19 cellular contexts compared by ENCODE assay signal in the genomic region with DNA sequence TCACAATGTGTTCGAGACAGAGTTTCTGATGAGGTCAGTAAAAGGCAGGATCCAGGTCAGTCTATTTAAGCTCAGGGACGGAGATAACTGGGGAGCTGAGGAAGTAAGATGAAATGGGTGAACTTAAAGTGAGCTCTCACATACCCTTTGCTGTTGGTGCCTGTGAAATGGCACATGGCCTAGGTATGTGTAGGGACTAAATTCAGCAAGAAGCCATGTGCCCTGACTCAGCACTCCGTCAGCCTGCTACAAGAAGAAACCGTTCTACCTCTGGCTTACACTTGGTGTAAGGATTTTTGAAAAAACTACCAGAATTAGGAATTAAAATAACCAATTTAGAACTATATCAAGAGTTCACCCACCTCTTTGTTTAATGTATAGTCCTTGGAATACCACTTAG. TPM values are rescaled to one million over a fixed set of nuclear protein-coding genes. Genes with fewer than 3 reads are reported as not detected.
A peak's percentile ranks its signal among the peaks of the same experiment; 100 is the strongest.
DNase-seq lines count a peak whose midpoint lies in the region; ATAC-seq, FAIRE-seq and TF ChIP-seq lines count a peak whose summit lies in the region.
"Had no signal": no experiment of that assay in that cellular context is flagged by ENCODE, and none has a peak within 500 bp of the region (broad histone marks: within the 10 kb centered on the region; RNA-seq: fewer than 3 reads in every experiment).

No MANE protein-coding gene starts in this region.

- TF ChIP-seq CTCF in H9 (conservative IDR thresholded peaks at IDR 0.05) (no peak), K562 (IDR thresholded peaks at IDR 0.05 in 2 of 3, conservative IDR thresholded peaks at IDR 0.05 in 1 of 3; ENCODE audit: insufficient read depth in 2 of 3, low read depth in 1 of 3, low read length in 3 of 3) (no peak), neural crest cell (conservative IDR thresholded peaks at IDR 0.05) (no peak)

- in situ Hi-C loops in K562 (cut with MboI): no loop called here

- no peaks in the 10 kb centered on the region for H3K79me1 ChIP-seq in H9 (ENCODE audit: insufficient read depth, low read depth, low read length, poor library complexity, severe bottlenecking)

- H3K27ac Mint-ChIP-seq in H9: no peak overlapping the region
- H3K27ac Mint-ChIP-seq in neural crest cell (ENCODE audit: unreplicated experiment): peak overlapping the region; percentile 10
- H3K27ac Mint-ChIP-seq: CD4-positive, alpha-beta memory T cell; IgD-negative memory B cell had no signal

- no peak overlapping the region for H3K9ac ChIP-seq in H9 (ENCODE audit: extremely low read depth, insufficient read length, low read length)
- no peak overlapping the region for H3K9ac ChIP-seq in K562 (ENCODE audit: insufficient read depth in 1 of 2, low read depth in 2 of 2, low read length in 2 of 2)

- H3K9me3 ChIP-seq in H9 (ENCODE audit: control insufficient read depth, low read depth, low read length) (no peaks in the 10 kb centered on the region), K562 (replicated peaks; ENCODE audit: control insufficient read depth, insufficient read depth, low read depth, low read length) (no peaks in the 10 kb centered on the region)
- H3K9me3 ChIP-seq: A549, BE2C had no signal

- no peak overlapping the region for H3K14ac ChIP-seq in H9 (ENCODE audit: insufficient read depth, low read length)

- H3K23me2 ChIP-seq in H9 (ENCODE audit: insufficient read length, low read depth, low read length, poor library complexity, severe bottlenecking): no peaks in the 10 kb centered on the region

- H3K9me3 Mint-ChIP-seq in H9: peaks cover 19 to 21% of the 10 kb centered on the region in 2 experiments
- H3K9me3 Mint-ChIP-seq in neural crest cell: peaks cover 10% of the 10 kb centered on the region

- H3K36me3 ChIP-seq in K562 (ENCODE audit: control insufficient read depth, insufficient read depth, low read length): no peaks in the 10 kb centered on the region
- H3K36me3 ChIP-seq: BE2C had no signal

- no peak overlapping the region for H4K5ac ChIP-seq in H9 (ENCODE audit: insufficient read length, low read depth, low read length)

- TF ChIP-seq RAD21 in K562 (CRISPR knock-in tag; conservative IDR thresholded peaks at IDR 0.05 in 1 of 2, IDR thresholded peaks at IDR 0.05 in 1 of 2): no peak

- H2BK120ac ChIP-seq in H9 (ENCODE audit: low read depth, low read length, poor library complexity, severe bottlenecking): no peak overlapping the region

- TF ChIP-seq EP300 in K562 (IDR thresholded peaks at IDR 0.05; ENCODE audit: low read length): no peak

- no TSS peak for BruUV-seq in K562 (replicated peaks; lab: Mats Ljungman, UMichigan)

- no peak overlapping the region for H3K4me3 ChIP-seq in K562
- H3K4me3 ChIP-seq: A549 had no signal

- no peak overlapping the region for H2AK5ac ChIP-seq in H9 (ENCODE audit: insufficient read length, low read length)

- H4K91ac ChIP-seq in H9 (ENCODE audit: insufficient read length, low read depth, low read length): no peak overlapping the region

- H3K27me3 ChIP-seq in H9 (ENCODE audit: insufficient read depth, low read length): no peaks in the 10 kb centered on the region
- no peaks in the 10 kb centered on the region for H3K27me3 ChIP-seq in K562 (ENCODE audit: control insufficient read depth in 2 of 2, insufficient read depth in 2 of 2, low read length in 2 of 2)
- H3K27me3 ChIP-seq: BE2C had no signal

- H3K4ac ChIP-seq in H9 (ENCODE audit: low read depth, low read length): no peak overlapping the region

- peaks cover 3 to 7% of the 10 kb centered on the region in 2 experiments; a peak in 2 of 4 replicates for H3K4me1 Mint-ChIP-seq in H9
- H3K4me1 Mint-ChIP-seq in neural crest cell: no peaks in the 10 kb centered on the region
- H3K4me1 Mint-ChIP-seq: CD4-positive, alpha-beta memory T cell; IgD-negative memory B cell had no signal

- H3K4me3 Mint-ChIP-seq in H9 (no peak overlapping the region), neural crest cell (no peak overlapping the region)
- H3K4me3 Mint-ChIP-seq: CD4-positive, alpha-beta memory T cell; IgD-negative memory B cell had no signal

- CTCF ChIA-PET in K562 (lab: Yijun Ruan, JAX; ENCODE audit: low intra/inter-chr PET ratio): no interaction called here

- H2BK20ac ChIP-seq in H9 (ENCODE audit: low read depth, low read length, poor library complexity, severe bottlenecking): no peak overlapping the region

- H3T11ph ChIP-seq in H9 (ENCODE audit: low read length): no peak overlapping the region

- no peak overlapping the region for H2BK12ac ChIP-seq in H9 (ENCODE audit: insufficient read length, low read depth, low read length)

- no peak overlapping the region for H3K18ac ChIP-seq in H9 (ENCODE audit: insufficient read length, low read depth, low read length)

- DNase-seq in H9 (no peak), K562 (ENCODE audit: extremely low read depth in 1 of 4, low spot score in 3 of 4) (no peak), neural crest cell (ENCODE audit: low read depth, low spot score) (no peak)
- DNase-seq: BE2C; CD4-positive, alpha-beta memory T cell; DMS79 had no signal

- no peak overlapping the region for H3K27ac ChIP-seq in H9 (ENCODE audit: insufficient read length, low read depth, low read length)
- H3K27ac ChIP-seq in K562 (ENCODE audit: extremely low read depth, low read depth, low read length): no peak overlapping the region
- H3K27ac ChIP-seq: A549, C4-2B had no signal

- H3K56ac ChIP-seq in H9 (ENCODE audit: insufficient read length, low read depth, low read length): no peak overlapping the region

- no peak overlapping the region for H3K23ac ChIP-seq in H9 (ENCODE audit: insufficient read length, low read depth, low read length)

- no peak overlapping the region for H2BK15ac ChIP-seq in H9 (ENCODE audit: low read depth, low read length)

- ATAC-seq in K562 (no peak), GM18861 (IDR thresholded peaks at IDR 0.05; ENCODE audit: unreplicated experiment) (no peak), HG03354 (IDR thresholded peaks at IDR 0.05; ENCODE audit: poor library complexity, severe bottlenecking, unreplicated experiment) (no peak), HG02763 (IDR thresholded peaks at IDR 0.05; ENCODE audit: unreplicated experiment) (no peak), HG03439 (IDR thresholded peaks at IDR 0.05; ENCODE audit: unreplicated experiment) (no peak)
- ATAC-seq: A549, HCT116 had no signal

- POLR2A ChIA-PET in K562 (lab: Yijun Ruan, JAX): no interaction called here

- intact Hi-C loops in K562 (cut with micrococcal nuclease): no loop called here

- no peak overlapping the region for H2BK5ac ChIP-seq in H9 (ENCODE audit: insufficient read length, low read length)

- H4K20me1 ChIP-seq in H9 (ENCODE audit: control insufficient read depth, insufficient read depth, insufficient read length): no peaks in the 10 kb centered on the region
- no peaks in the 10 kb centered on the region for H4K20me1 ChIP-seq in K562 (replicated peaks; ENCODE audit: control insufficient read depth, insufficient read depth, low read length)

- no peak for FAIRE-seq in K562 (lab: Jason Lieb, UNC)
- FAIRE-seq: A549, G401.6, GM12891, GM19239 had no signal

- no peaks in the 10 kb centered on the region for H3K9me1 ChIP-seq in K562 (ENCODE audit: control insufficient read depth, insufficient read depth, low read length)

- no CpG with 5 or more reads among the region's 4 CpGs for WGBS in H9 (ENCODE audit: extremely low coverage, insufficient read length, low lambda C conversion rate)
- WGBS in K562 (ENCODE audit: insufficient coverage, low coverage, missing lambda C conversion rate): 10% methylated on average over 4 of the region's 4 CpGs

- H3K79me2 ChIP-seq in H9 (ENCODE audit: insufficient read depth, low read length): no peaks in the 10 kb centered on the region
- no peaks in the 10 kb centered on the region for H3K79me2 ChIP-seq in K562 (ENCODE audit: control insufficient read depth, insufficient read depth, low read length)

- TF ChIP-seq POLR2A in K562 (conservative IDR thresholded peaks at IDR 0.05): no peak

- H3K4me2 ChIP-seq in H9 (ENCODE audit: insufficient read depth, insufficient read length, low read length) (no peak overlapping the region), K562 (ENCODE audit: insufficient read depth, low read length) (no peak overlapping the region)
- H3K4me2 ChIP-seq: A549 had no signal

- peaks cover 8 to 23% (median 22%) of the 10 kb centered on the region in 3 experiments for H3K36me3 Mint-ChIP-seq in H9 (ENCODE audit: insufficient read depth in 1 of 3, low read depth in 3 of 3)
- H3K36me3 Mint-ChIP-seq in neural crest cell (ENCODE audit: low read depth): peaks cover 8% of the 10 kb centered on the region
- H3K36me3 Mint-ChIP-seq: CD4-positive, alpha-beta memory T cell; IgD-negative memory B cell had no signal

- H2AFZ ChIP-seq in H9 (ENCODE audit: low read length) (peak overlapping the region; percentile 57), K562 (ENCODE audit: low read depth, low read length) (0 out of 2 replicates have a peak overlapping the region, but pooled peaks have one; percentile 6)

- H3K4me1 ChIP-seq in H9 (ENCODE audit: insufficient read depth, low read length): no peaks in the 10 kb centered on the region; the same call in 1 of the 2 replicates
- no peaks in the 10 kb centered on the region for H3K4me1 ChIP-seq in K562 (replicated peaks in 1 of 2; ENCODE audit: control insufficient read depth in 2 of 2, insufficient read depth in 2 of 2, low read length in 2 of 2)
- H3K4me1 ChIP-seq: A549, BE2C had no signal

- no peak overlapping the region for H4K8ac ChIP-seq in H9 (replicated peaks; ENCODE audit: insufficient read length, low read depth, low read length)

- H3K27me3 Mint-ChIP-seq in H9 (ENCODE audit: low read depth): no peaks in the 10 kb centered on the region
- H3K27me3 Mint-ChIP-seq in neural crest cell (ENCODE audit: low read depth): no peaks in the 10 kb centered on the region
- H3K27me3 Mint-ChIP-seq: CD4-positive, alpha-beta memory T cell; IgD-negative memory B cell had no signal

RNA-seq across cellular contexts. Expression of a gene that starts 41.1 kb away (rescaled TPM):
- total RNA-seq in H9 (2021) (10.4 and 10.6 TPM in 2 replicates), K562 (2014; rRNA removed) (0.05 and 0.12 TPM in 2 replicates), K562 (2014; rRNA removed; fragmentation: Illumina TruSeq; extraction: Trizol) (0.15 and 0.19 TPM in 2 replicates), K562 (2015; rRNA removed; fragmentation: Illumina TruSeq; extraction: Trizol) (0.29 and 0.30 TPM in 2 replicates), K562 (2021) (0.13 and 0.20 TPM in 2 replicates), neural crest cell (not detected in 2 replicates)
- 0.42 and 2.1 TPM in 2 replicates for total RNA-seq in K562 (2011; cell fraction: chromatin; rRNA removed; ENCODE audit: low replicate concordance)
- total RNA-seq in K562 (2011; cell fraction: nucleolus; rRNA removed): 0.17 and 0.26 TPM in 2 replicates
- 0.73 and 1.7 TPM in 2 replicates for total RNA-seq in K562 (2011; cell fraction: nucleoplasm; rRNA removed)
- polyA plus RNA-seq in K562 (2011; rRNA removed) (0.04 and 0.50 TPM in 2 replicates), K562 (2014; fragmentation: Illumina TruSeq; extraction: Trizol) (0.14 and 0.16 TPM in 2 replicates), K562 (2014; fragmentation: Nextera tagmentation; extraction: Ambion mirVana) (under 1 TPM; 0.14 to 0.34 TPM), K562 (2014; rRNA removed) (0.09 TPM in 2 replicates)
- 0.01 and 0.04 TPM in 2 replicates for polyA plus RNA-seq in K562 (2011; cell fraction: cytosol; rRNA removed)
- 0.18 and 0.92 TPM in 2 replicates for polyA plus RNA-seq in K562 (2011; cell fraction: nucleus; rRNA removed)
- polyA plus RNA-seq in K562 (2012): 0.16 and 0.29 TPM in 2 replicates
- polyA minus RNA-seq in K562 (2011; rRNA and poly(A)+ RNA removed): 0.14 TPM in 1 of 2 replicates, not detected in the other
- not detected in 2 replicates for polyA minus RNA-seq in K562 (2011; cell fraction: cytosol; rRNA and poly(A)+ RNA removed)
- 0.27 TPM in 1 of 2 replicates, not detected in the other for polyA minus RNA-seq in K562 (2011; cell fraction: nucleus; rRNA and poly(A)+ RNA removed)
- total RNA-seq: CD4-positive, alpha-beta memory T cell; HT-29 had no signal
- polyA plus RNA-seq: A549; AG04450; CD4-positive, alpha-beta memory T cell; IgD-negative memory B cell had no signal
